In genomic region chr18:3121256-3121655, GRCh38 we compare ENCODE assay signal across 21 cellular contexts.
DNase-seq lines count a peak whose midpoint lies in the region; ATAC-seq, FAIRE-seq and TF ChIP-seq lines count a peak whose summit lies in the region.
"Had no signal": no experiment of that assay in that cellular context is flagged by ENCODE, and none has a peak within 500 bp of the region (broad histone marks: within the 10 kb centered on the region; RNA-seq: fewer than 3 reads in every experiment).

No MANE protein-coding gene starts in this region.

- H3K27me3 ChIP-seq in GM12878 (replicated peaks in 1 of 2; ENCODE audit: control insufficient read depth in 2 of 2, insufficient read depth in 2 of 2, low read length in 1 of 2) (no peaks in the 10 kb centered on the region), neural progenitor cell (no peaks in the 10 kb centered on the region)
- H3K27me3 ChIP-seq: pancreas had no signal

- 26% methylated on average over 2 of the region's 2 CpGs for WGBS in GM12878 (ENCODE audit: insufficient coverage, insufficient replicate concordance, low lambda C conversion rate, missing lambda C conversion rate)

- TF ChIP-seq EP300 in GM12878 (IDR thresholded peaks at IDR 0.05; ENCODE audit: borderline replicate concordance in 1 of 2, control insufficient read depth in 1 of 2, low read depth in 2 of 2, low read length in 2 of 2): no peak

- POLR2A ChIA-PET in GM12878 (lab: Charles Lee): no interaction called here

- H3K9me3 ChIP-seq in GM12878 (replicated peaks; ENCODE audit: control insufficient read depth, insufficient read depth, low read length) (no peaks in the 10 kb centered on the region; the same call in 2 of the 3 replicates), neural progenitor cell (ENCODE audit: low read depth) (no peaks in the 10 kb centered on the region)
- H3K9me3 ChIP-seq: pancreas had no signal

- H4K20me1 ChIP-seq in GM12878 (ENCODE audit: control insufficient read depth, insufficient read depth) (no peaks in the 10 kb centered on the region), neural progenitor cell (ENCODE audit: low read depth) (no peaks in the 10 kb centered on the region)

- H3K36me3 ChIP-seq in GM12878 (ENCODE audit: control insufficient read depth in 2 of 2, insufficient read depth in 2 of 2, low read length in 1 of 2) (no peaks in the 10 kb centered on the region), neural progenitor cell (no peaks in the 10 kb centered on the region)
- H3K36me3 ChIP-seq: pancreas had no signal

- no peaks in the 10 kb centered on the region for H3F3A ChIP-seq in neural progenitor cell (ENCODE audit: low read depth)

- FAIRE-seq in GM12878 (lab: Jason Lieb, UNC): no peak
- FAIRE-seq: pancreas had no signal

- H3K27me3 Mint-ChIP-seq in neural progenitor cell (ENCODE audit: insufficient read depth, low read depth): peaks cover 3% of the 10 kb centered on the region
- H3K27me3 Mint-ChIP-seq: activated naive CD8-positive, alpha-beta T cell treated with anti-CD3 and anti-CD28 coated beads, Interleukin-2, amount 10 ng/mL, durations not matched to agents 7 days and 5 days; natural killer cell treated with Interleukin-12 subunit alpha and Interleukin-12 subunit beta and Interleukin-15 and Interleukin-18, amount 100 ng/mL, for 72 hours had no signal

- H3K4me3 ChIP-seq in LNCaP clone FGC (ENCODE audit: low read depth, low read length) (no peak overlapping the region), GM12878 (no peak overlapping the region), fibroblast of villous mesenchyme (ENCODE audit: low read depth, low read length) (no peak overlapping the region), neural progenitor cell (no peak overlapping the region)
- H3K4me3 ChIP-seq: GM23248, pancreas had no signal

- TF ChIP-seq POLR2A in GM12878 (IDR thresholded peaks at IDR 0.05; ENCODE audit: low read depth, low read length): no peak

- TF ChIP-seq CTCF in C4-2B (conservative IDR thresholded peaks at IDR 0.05) (peak; percentile 16), LNCaP clone FGC (IDR thresholded peaks at IDR 0.05; ENCODE audit: control insufficient read depth, extremely low read depth, insufficient read depth) (peak; percentile 50), GM12878 (IDR thresholded peaks at IDR 0.05 in 2 of 3, conservative IDR thresholded peaks at IDR 0.05 in 1 of 3; ENCODE audit: control insufficient read depth in 2 of 3, extremely low read depth in 1 of 3, insufficient read depth in 1 of 3, low read depth in 3 of 3, low read length in 3 of 3) (peak in 2 of 3 experiments; percentile 9 to 31; a peak in 2 of 6 replicates), fibroblast of villous mesenchyme (IDR thresholded peaks at IDR 0.05; ENCODE audit: insufficient read depth, low read depth, low read length) (no peak), neural progenitor cell (IDR thresholded peaks at IDR 0.05) (no peak)

- RAD21 ChIA-PET in GM12878 (lab: Charles Lee; ENCODE audit: unreplicated experiment): interaction anchor here (1.9 kb wide), 1 partner anchor 125 kb away, joined by 7 read pairs; no protein-coding TSS in a partner anchor

- H3K4me2 ChIP-seq in GM12878 (ENCODE audit: control insufficient read depth, insufficient read depth): no peak overlapping the region
- no peak overlapping the region for H3K4me2 ChIP-seq in neural progenitor cell

- H3K4me1 ChIP-seq in GM12878 (ENCODE audit: control insufficient read depth, insufficient read depth, low read length): no peaks in the 10 kb centered on the region
- peaks cover 11% of the 10 kb centered on the region for H3K4me1 ChIP-seq in neural progenitor cell

- H3K27ac ChIP-seq in C4-2B (no peak overlapping the region), GM12878 (ENCODE audit: control insufficient read depth, insufficient read depth) (no peak overlapping the region), neural progenitor cell (no peak overlapping the region)
- H3K27ac ChIP-seq: GM23248 had no signal

- no peak for ATAC-seq in GM12878
- ATAC-seq in HG03354 (IDR thresholded peaks at IDR 0.05; ENCODE audit: poor library complexity, severe bottlenecking, unreplicated experiment): no peak
- ATAC-seq: left lobe of liver; natural killer cell treated with Interleukin-12 subunit alpha and Interleukin-12 subunit beta and Interleukin-15 and Interleukin-18, amount 100 ng/mL, for 72 hours; pancreas; sciatic nerve had no signal

- no TSS peak for BruUV-seq in GM12878 (replicated peaks; lab: Mats Ljungman, UMichigan)

- SMC1A ChIA-PET in GM12878 (lab: Charles Lee; ENCODE audit: uncharacterized antibody, unreplicated experiment): interaction anchor here (1.0 to 1.2 kb wide), 2 partner anchors 10 to 125 kb away, joined by 3 to 5 read pairs; no protein-coding TSS in a partner anchor

- in situ Hi-C loops in GM12878 (cut with MboI): no loop called here

- CTCF ChIA-PET in GM12878 (lab: Yijun Ruan, JAX): no interaction called here

- peak; percentile 29; the same call in 1 of the 2 replicates for TF ChIP-seq RAD21 in GM12878 (IDR thresholded peaks at IDR 0.05; ENCODE audit: insufficient read depth, low read depth, low read length)

- no peak overlapping the region for H3K9ac ChIP-seq in GM12878 (ENCODE audit: control insufficient read depth, insufficient read depth, low read length)
- H3K9ac ChIP-seq in neural progenitor cell: no peak overlapping the region
- H3K9ac ChIP-seq: GM23248 had no signal

- intact Hi-C loops in GM12878 (cut with micrococcal nuclease; ENCODE audit: unreplicated experiment): loop anchor here (2.0 kb wide), 1 partner anchor 126 kb away; the partner anchor contains the start of gene MYL12A

- no peak for DNase-seq in LNCaP clone FGC (ENCODE audit: low read depth)
- DNase-seq in GM12878 (ENCODE audit: low read depth, low spot score): no peak
- peak; percentile 10 for DNase-seq in fibroblast of villous mesenchyme (ENCODE audit: low read depth)
- DNase-seq in iPS-NIHi7 (ENCODE audit: extremely low spot score): no peak
- no peak for DNase-seq in neural progenitor cell (ENCODE audit: low spot score)
- no peak for DNase-seq in COR-L47 (lab: John Stamatoyannopoulos, UW)
- DNase-seq: activated naive CD8-positive, alpha-beta T cell treated with anti-CD3 and anti-CD28 coated beads, Interleukin-2, amount 10 ng/mL, durations not matched to agents 7 days and 5 days; erythroblast; GDM1; GM23248; NCI-H1092; NCI-H2029; NCI-H510A treated with DMSO at 0.1 percent for 48 hours; pancreas; substantia nigra had no signal

- no peak overlapping the region for H2AFZ ChIP-seq in GM12878 (ENCODE audit: control insufficient read depth, low read depth, low read length)
- no peak overlapping the region for H2AFZ ChIP-seq in neural progenitor cell (replicated peaks)
- H2AFZ ChIP-seq: GM23248 had no signal

- no peaks in the 10 kb centered on the region for H3K36me3 Mint-ChIP-seq in neural progenitor cell
- H3K36me3 Mint-ChIP-seq: CD14-positive monocyte had no signal

- H3K79me2 ChIP-seq in GM12878 (ENCODE audit: control insufficient read depth, insufficient read depth, low read length) (no peaks in the 10 kb centered on the region), neural progenitor cell (ENCODE audit: low read depth) (no peaks in the 10 kb centered on the region)

- peaks cover 3% of the 10 kb centered on the region for H3K9me3 Mint-ChIP-seq in neural progenitor cell
- H3K9me3 Mint-ChIP-seq: natural killer cell treated with Interleukin-12 subunit alpha and Interleukin-12 subunit beta and Interleukin-15 and Interleukin-18, amount 100 ng/mL, for 72 hours had no signal

- H3K4me3 Mint-ChIP-seq in neural progenitor cell: no peak overlapping the region
- H3K4me3 Mint-ChIP-seq: activated naive CD8-positive, alpha-beta T cell treated with anti-CD3 and anti-CD28 coated beads, Interleukin-2, amount 10 ng/mL, durations not matched to agents 7 days and 5 days; CD14-positive monocyte; natural killer cell treated with Interleukin-12 subunit alpha and Interleukin-12 subunit beta and Interleukin-15 and Interleukin-18, amount 100 ng/mL, for 72 hours had no signal

- no peaks in the 10 kb centered on the region for H3K4me1 Mint-ChIP-seq in neural progenitor cell
- H3K4me1 Mint-ChIP-seq: activated naive CD8-positive, alpha-beta T cell treated with anti-CD3 and anti-CD28 coated beads, Interleukin-2, amount 10 ng/mL, durations not matched to agents 7 days and 5 days had no signal

- H3K27ac Mint-ChIP-seq in neural progenitor cell: no peak overlapping the region
- H3K27ac Mint-ChIP-seq: CD14-positive monocyte; natural killer cell treated with Interleukin-12 subunit alpha and Interleukin-12 subunit beta and Interleukin-15 and Interleukin-18, amount 100 ng/mL, for 72 hours had no signal

TF ChIP-seq in GM12878, 131 proteins besides CTCF, POLR2A, EP300 and RAD21 (continues in another document):
- TF ChIP-seq MEF2B (IDR thresholded peaks at IDR 0.05; ENCODE audit: partially characterized antibody, poor library complexity, severe bottlenecking): no peak
- TF ChIP-seq ZNF687 (IDR thresholded peaks at IDR 0.05): no peak
- no peak for TF ChIP-seq FOXM1 (IDR thresholded peaks at IDR 0.05; ENCODE audit: low read depth, low read length)

Comparison
In these comparisons a context has a peak if more than half of its experiments do, and no peak if none do; other contexts are left out.
1. CTCF ChIP-seq: peak in C4-2B (single experiment), LNCaP clone FGC (single experiment) and GM12878 (2 of 3); none in fibroblast of villous mesenchyme (single experiment) and neural progenitor cell (single experiment).